ENCODE assay signal across 8 cellular contexts in genomic region chr3:186109897-186110803, GRCh38. TPM values are rescaled to one million over a fixed set of nuclear protein-coding genes. Genes with fewer than 3 reads are reported as not detected.
DNase-seq lines count a peak whose midpoint lies in the region; ATAC-seq and TF ChIP-seq lines count a peak whose summit lies in the region.

No MANE protein-coding gene starts in this region.

- no peaks in the 10 kb centered on the region for H3K36me3 Mint-ChIP-seq in type B pancreatic cell

- peak overlapping the region; percentile 44 for H3K27ac ChIP-seq in cingulate gyrus (ENCODE audit: low read depth, low read length)

- H3K27me3 Mint-ChIP-seq in type B pancreatic cell: peaks cover 71% of the 10 kb centered on the region

- H3K4me1 Mint-ChIP-seq in type B pancreatic cell (ENCODE audit: unreplicated experiment): peaks cover 35% of the 10 kb centered on the region

- ATAC-seq in HG03159 (IDR thresholded peaks at IDR 0.05; ENCODE audit: unreplicated experiment): no peak

- H3K27ac Mint-ChIP-seq in type B pancreatic cell: peak overlapping the region; percentile 88

- H3K9me3 Mint-ChIP-seq in type B pancreatic cell: no peaks in the 10 kb centered on the region

- peak overlapping the region; percentile 94 for H3K4me3 Mint-ChIP-seq in type B pancreatic cell

- no peak for TF ChIP-seq CTCF in type B pancreatic cell (conservative IDR thresholded peaks at IDR 0.05)
- TF ChIP-seq CTCF in GM10266 (IDR thresholded peaks at IDR 0.05; ENCODE audit: control insufficient read depth, insufficient read depth, low read depth, missing control alignments): no peak

- DNase-seq in DMS 273 (lab: John Stamatoyannopoulos, UW; ENCODE audit: unreplicated experiment) (peak; percentile 70), DMS 273 treated with DMSO at 0.1 percent for 48 hours (lab: John Stamatoyannopoulos, UW) (no peak), NCI-H345 treated with DMSO at 0.1 percent for 48 hours (lab: John Stamatoyannopoulos, UW; ENCODE audit: unreplicated experiment) (peak; percentile 36), lung microvascular endothelial cell (ENCODE audit: low read depth in 2 of 2) (peak; percentile 26 to 30), type B pancreatic cell (ENCODE audit: extremely low spot score, unreplicated experiment) (no peak), GM10266 (ENCODE audit: extremely low spot score) (no peak)

RNA-seq across cellular contexts. Expression of gene ETV5, which starts 1.3 kb away (rescaled TPM):
- 12.7 and 20.9 TPM in 2 replicates for total RNA-seq in lung microvascular endothelial cell
- 26.4 and 42.2 TPM in 2 replicates for total RNA-seq in type B pancreatic cell (ENCODE audit: low replicate concordance)

Comparison
In these comparisons a context has a peak if more than half of its experiments do, and no peak if none do; other contexts are left out.
1. DNase-seq: peak in DMS 273 (single experiment), NCI-H345 treated with DMSO at 0.1 percent for 48 hours (single experiment) and lung microvascular endothelial cell (2 of 2); none in DMS 273 treated with DMSO at 0.1 percent for 48 hours (single experiment), type B pancreatic cell (single experiment) and GM10266 (single experiment).